ENCODE assay signal across 13 cellular contexts in the genomic region with DNA sequence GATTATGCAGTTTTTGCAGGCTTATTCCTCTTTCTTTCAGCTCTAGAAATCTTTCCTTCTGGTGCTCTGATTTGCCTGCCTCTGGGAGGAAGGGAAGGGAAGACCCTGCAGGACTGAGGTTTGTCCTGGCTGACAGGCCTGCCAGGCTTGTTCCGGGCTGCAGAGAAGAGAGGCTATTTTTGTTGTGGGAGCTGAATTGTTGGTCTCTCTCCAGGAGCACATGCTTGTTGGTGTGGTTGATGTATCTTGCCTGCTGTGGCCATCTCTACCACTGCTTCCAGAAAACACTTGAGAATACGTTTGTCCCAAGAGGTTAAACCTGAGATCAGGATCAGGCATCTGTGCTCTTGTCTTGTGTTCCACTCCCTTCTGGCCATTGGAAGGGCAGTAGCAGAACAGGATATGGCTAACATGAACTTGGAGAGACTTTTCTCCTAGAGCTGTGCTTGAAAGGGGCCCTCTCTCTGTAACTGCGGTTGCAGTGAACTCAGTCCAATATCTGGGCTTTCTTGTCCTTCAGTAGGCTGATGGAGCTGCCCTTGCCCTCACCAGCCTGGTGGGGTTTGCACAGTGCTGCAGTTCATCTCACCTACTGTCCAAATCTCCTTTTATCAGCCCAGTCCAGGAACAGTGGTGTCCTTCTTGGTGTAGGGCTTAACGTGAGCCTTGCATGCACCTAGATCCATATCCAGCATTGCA. TPM values are rescaled to one million over a fixed set of nuclear protein-coding genes. Genes with fewer than 3 reads are reported as not detected.
DNase-seq lines count a peak whose midpoint lies in the region; ATAC-seq and TF ChIP-seq lines count a peak whose summit lies in the region.
"Had no signal": no experiment of that assay in that cellular context is flagged by ENCODE, and none has a peak within 500 bp of the region (broad histone marks: within the 10 kb centered on the region; RNA-seq: fewer than 3 reads in every experiment).

No MANE protein-coding gene starts in this region.

- H3K4me3 Mint-ChIP-seq in activated naive CD4-positive, alpha-beta T cell treated with anti-CD3 and anti-CD28 coated beads, Interleukin-2, amount 10 ng/mL, durations not matched to agents 7 days and 5 days, result no peak overlapping the region
- H3K4me3 Mint-ChIP-seq in mesothelial cell of epicardium, result no peak overlapping the region

- H3K4me3 ChIP-seq in upper lobe of left lung, result no peak overlapping the region
- H3K4me3 ChIP-seq: BLaER1 treated with 17β-estradiol and CSF1 and Interleukin-3, amounts not matched to agents 10 nM and 100 nM; body of pancreas had no signal

- peak overlapping the region in 3 of 4 donors; percentile 53 to 73 (median 61) for H3K27ac ChIP-seq in upper lobe of left lung
- H3K27ac ChIP-seq: BLaER1 treated with 17β-estradiol and CSF1 and Interleukin-3, amounts not matched to agents 10 nM and 100 nM; body of pancreas had no signal

- no peak for DNase-seq in activated naive CD4-positive, alpha-beta T cell treated with anti-CD3 and anti-CD28 coated beads, Interleukin-2, amount 10 ng/mL, durations not matched to agents 7 days and 5 days
- no peak for DNase-seq in activated naive CD4-positive, alpha-beta T cell treated with Interleukin-2 at 50 U/mL for 16 hours
- DNase-seq in epidermal melanocyte (ENCODE audit: insufficient read length, low spot score) (peak; percentile 82), mesothelial cell of epicardium (ENCODE audit: low spot score in 2 of 2, unreplicated experiment in 2 of 2) (no peak), upper lobe of left lung (no peak), DMS153 treated with DMSO at 0.1 percent for 48 hours (lab: John Stamatoyannopoulos, UW; ENCODE audit: unreplicated experiment) (no peak)
- DNase-seq: body of pancreas, HCEC 1CT, NCI-H69 had no signal

- no peaks in the 10 kb centered on the region for H3K4me1 Mint-ChIP-seq in activated naive CD4-positive, alpha-beta T cell treated with anti-CD3 and anti-CD28 coated beads, Interleukin-2, amount 10 ng/mL, durations not matched to agents 7 days and 5 days
- H3K4me1 Mint-ChIP-seq in mesothelial cell of epicardium, result peaks cover 5% of the 10 kb centered on the region

- no peak for TF ChIP-seq CTCF in mesothelial cell of epicardium (IDR thresholded peaks at IDR 0.05; ENCODE audit: unreplicated experiment)
- TF ChIP-seq CTCF in upper lobe of left lung (IDR thresholded peaks at IDR 0.05), result no peak

- H3K9me3 ChIP-seq in upper lobe of left lung, result no peaks in the 10 kb centered on the region
- H3K9me3 ChIP-seq: BLaER1 treated with 17β-estradiol and CSF1 and Interleukin-3, amounts not matched to agents 10 nM and 100 nM; body of pancreas had no signal

- no peaks in the 10 kb centered on the region for H3K27me3 Mint-ChIP-seq in activated naive CD4-positive, alpha-beta T cell treated with anti-CD3 and anti-CD28 coated beads, Interleukin-2, amount 10 ng/mL, durations not matched to agents 7 days and 5 days
- H3K27me3 Mint-ChIP-seq in mesothelial cell of epicardium (ENCODE audit: low read depth), result no peaks in the 10 kb centered on the region

- no peaks in the 10 kb centered on the region for H3K9me3 Mint-ChIP-seq in activated naive CD4-positive, alpha-beta T cell treated with anti-CD3 and anti-CD28 coated beads, Interleukin-2, amount 10 ng/mL, durations not matched to agents 7 days and 5 days
- no peaks in the 10 kb centered on the region for H3K9me3 Mint-ChIP-seq in mesothelial cell of epicardium

- peak in 1 of 4 donors; percentile 54 for TF ChIP-seq EP300 in upper lobe of left lung (IDR thresholded peaks at IDR 0.05)

- peaks cover 31 to 47% (median 36%) of the 10 kb centered on the region in 4 donors for H3K4me1 ChIP-seq in upper lobe of left lung
- H3K4me1 ChIP-seq: BLaER1 treated with 17β-estradiol and CSF1 and Interleukin-3, amounts not matched to agents 10 nM and 100 nM; body of pancreas had no signal

- H3K27me3 ChIP-seq in upper lobe of left lung, result no peaks in the 10 kb centered on the region
- H3K27me3 ChIP-seq: BLaER1 treated with 17β-estradiol and CSF1 and Interleukin-3, amounts not matched to agents 10 nM and 100 nM; body of pancreas had no signal

- H3K27ac Mint-ChIP-seq in activated naive CD4-positive, alpha-beta T cell treated with anti-CD3 and anti-CD28 coated beads, Interleukin-2, amount 10 ng/mL, durations not matched to agents 7 days and 5 days, result peak overlapping the region; percentile 52
- peak overlapping the region; percentile 87 for H3K27ac Mint-ChIP-seq in mesothelial cell of epicardium

- H3K36me3 Mint-ChIP-seq in activated naive CD4-positive, alpha-beta T cell treated with anti-CD3 and anti-CD28 coated beads, Interleukin-2, amount 10 ng/mL, durations not matched to agents 7 days and 5 days, result peaks cover 22% of the 10 kb centered on the region
- peaks cover 18% of the 10 kb centered on the region for H3K36me3 Mint-ChIP-seq in mesothelial cell of epicardium

- H3K36me3 ChIP-seq in upper lobe of left lung, result peaks cover 5 to 39% (median 30%) of the 10 kb centered on the region in 4 donors

- CTCF ChIA-PET in activated naive CD4-positive, alpha-beta T cell treated with anti-CD3 and anti-CD28 coated beads, Interleukin-2, amount 10 ng/mL, durations not matched to agents 7 days and 5 days (lab: Charles Lee), result no interaction called here

- whole genome bisulfite sequencing in upper lobe of left lung, 2 donors, result 46 to 63% methylated on average over 2 to 4 of the region's 4 CpGs

- TF ChIP-seq POLR2A in upper lobe of left lung (IDR thresholded peaks at IDR 0.05), result no peak

- ATAC-seq in upper lobe of left lung (ENCODE audit: low FRiP score in 2 of 2) (peak; percentile 32 to 39), GM18498 (IDR thresholded peaks at IDR 0.05; ENCODE audit: unreplicated experiment) (no peak), GM21825 (IDR thresholded peaks at IDR 0.05; ENCODE audit: unreplicated experiment) (no peak)
- ATAC-seq: body of pancreas, HepG2 had no signal

RNA-seq across cellular contexts. Expression of a gene that starts 21.5 kb away (rescaled TPM):
- 6.1 to 7.0 TPM (median 6.6 TPM) in 3 replicates for total RNA-seq in mesothelial cell of epicardium
- 10 to 100 TPM in 1 of 6 donors, 1 to 10 TPM in 5; 1.5 to 12.1 (median 4.3) TPM for total RNA-seq in upper lobe of left lung

RNA-seq across cellular contexts. Expression of a gene that starts 27.7 kb away (rescaled TPM):
- total RNA-seq in mesothelial cell of epicardium (not detected in 3 replicates), upper lobe of left lung (not detected)
- total RNA-seq: body of pancreas had no signal

RNA-seq across cellular contexts. Expression of a gene that starts 30.5 kb away (rescaled TPM):
- total RNA-seq in mesothelial cell of epicardium (59.9 to 63.0 TPM (median 60.6 TPM) in 3 replicates), upper lobe of left lung (100 to 1,000 TPM in 1 of 6 donors, 10 to 100 TPM in 5; 50.3 to 120 (median 83.3) TPM)

RNA-seq across cellular contexts. Expression of a gene that starts 44.0 kb away (rescaled TPM):
- total RNA-seq in mesothelial cell of epicardium (101 to 103 TPM (median 101 TPM) in 3 replicates), upper lobe of left lung (10 to 100 TPM; 11.2 to 51.3 (median 35.1) TPM)

Comparison
In these comparisons a context has a peak if more than half of its experiments do, and no peak if none do; other contexts are left out.
1. ATAC-seq: peak in upper lobe of left lung (2 of 2); none in GM18498 (single experiment) and GM21825 (single experiment).